In genomic region chr19:44800461-44800860, GRCh38 we compare ENCODE assay signal across 8 cellular contexts. TPM values are rescaled to one million over a fixed set of nuclear protein-coding genes. Genes with fewer than 3 reads are reported as not detected.
DNase-seq lines count a peak whose midpoint lies in the region; ATAC-seq and TF ChIP-seq lines count a peak whose summit lies in the region.

No MANE protein-coding gene starts in this region.

- CTCF ChIA-PET in activated CD8-positive, alpha-beta memory T cell treated with anti-CD3 and anti-CD28 coated beads, Interleukin-2, amount 10 ng/mL, durations not matched to agents 7 days and 5 days (lab: Charles Lee): no interaction called here

- no peaks in the 10 kb centered on the region for H3K36me3 Mint-ChIP-seq in activated CD8-positive, alpha-beta memory T cell treated with anti-CD3 and anti-CD28 coated beads, Interleukin-2, amount 10 ng/mL, durations not matched to agents 7 days and 5 days
- H3K36me3 Mint-ChIP-seq in endothelial cell (ENCODE audit: low read depth, unreplicated experiment): no peaks in the 10 kb centered on the region

- H3K4me3 Mint-ChIP-seq in activated CD8-positive, alpha-beta memory T cell treated with anti-CD3 and anti-CD28 coated beads, Interleukin-2, amount 10 ng/mL, durations not matched to agents 7 days and 5 days: no peak overlapping the region
- no peak overlapping the region for H3K4me3 Mint-ChIP-seq in endothelial cell (ENCODE audit: unreplicated experiment)

- ATAC-seq in activated CD8-positive, alpha-beta memory T cell treated with anti-CD3 and anti-CD28 coated beads, Interleukin-2, amount 10 ng/mL, durations not matched to agents 7 days and 5 days: peak; percentile 98

- peaks cover 9% of the 10 kb centered on the region for H3K4me1 Mint-ChIP-seq in activated CD8-positive, alpha-beta memory T cell treated with anti-CD3 and anti-CD28 coated beads, Interleukin-2, amount 10 ng/mL, durations not matched to agents 7 days and 5 days
- peaks cover 15% of the 10 kb centered on the region for H3K4me1 Mint-ChIP-seq in endothelial cell (ENCODE audit: unreplicated experiment)

- TF ChIP-seq CTCF in endothelial cell (IDR thresholded peaks at IDR 0.05; ENCODE audit: unreplicated experiment): peak; percentile 83

- DNase-seq in NCI-H187 (lab: John Stamatoyannopoulos, UW) (peak; percentile 8 to 42), NCI-H187 treated with DMSO at 0.1 percent for 48 hours (lab: John Stamatoyannopoulos, UW) (no peak), HS-27A (ENCODE audit: low read depth) (peak; percentile 70), NOMO-1 treated with dmso at 0.1 percent for 144 hours (lab: John Stamatoyannopoulos, UW; ENCODE audit: unreplicated experiment) (peak; percentile 71), endothelial cell (ENCODE audit: low spot score) (peak; percentile 94), mucosa of gallbladder (ENCODE audit: low spot score) (peak; percentile 82)
- DNase-seq in activated CD8-positive, alpha-beta memory T cell treated with anti-CD3 and anti-CD28 coated beads, Interleukin-2, amount 10 ng/mL, durations not matched to agents 7 days and 5 days: peak; percentile 90
- DNase-seq in stimulated activated CD8-positive, alpha-beta memory T cell treated with anti-CD3 and anti-CD28 coated beads, Interleukin-7, amount 100 ng/mL, for 48 hours (ENCODE audit: extremely low read depth in 1 of 2, low read depth in 1 of 2): peak; percentile 61 to 73

- H3K27ac Mint-ChIP-seq in activated CD8-positive, alpha-beta memory T cell treated with anti-CD3 and anti-CD28 coated beads, Interleukin-2, amount 10 ng/mL, durations not matched to agents 7 days and 5 days: no peak overlapping the region
- no peak overlapping the region for H3K27ac Mint-ChIP-seq in endothelial cell (ENCODE audit: unreplicated experiment)

- H3K9me3 Mint-ChIP-seq in activated CD8-positive, alpha-beta memory T cell treated with anti-CD3 and anti-CD28 coated beads, Interleukin-2, amount 10 ng/mL, durations not matched to agents 7 days and 5 days (ENCODE audit: low read depth): no peaks in the 10 kb centered on the region
- no peaks in the 10 kb centered on the region for H3K9me3 Mint-ChIP-seq in endothelial cell (ENCODE audit: unreplicated experiment)

- H3K27me3 Mint-ChIP-seq in activated CD8-positive, alpha-beta memory T cell treated with anti-CD3 and anti-CD28 coated beads, Interleukin-2, amount 10 ng/mL, durations not matched to agents 7 days and 5 days: peaks cover 3% of the 10 kb centered on the region
- H3K27me3 Mint-ChIP-seq in endothelial cell (ENCODE audit: unreplicated experiment): peaks cover 11% of the 10 kb centered on the region

RNA-seq across cellular contexts. Expression of gene BCAM, which starts 8.4 kb away (rescaled TPM):
- total RNA-seq in activated CD8-positive, alpha-beta memory T cell treated with anti-CD3 and anti-CD28 coated beads, Interleukin-2, amount 10 ng/mL, durations not matched to agents 7 days and 5 days: not detected
- total RNA-seq in endothelial cell (ENCODE audit: unreplicated experiment) (6.9 TPM), mucosa of gallbladder (75.9 TPM)

RNA-seq across cellular contexts. Expression of gene CBLC, which starts 22.8 kb away (rescaled TPM):
- total RNA-seq in activated CD8-positive, alpha-beta memory T cell treated with anti-CD3 and anti-CD28 coated beads, Interleukin-2, amount 10 ng/mL, durations not matched to agents 7 days and 5 days: not detected
- total RNA-seq in endothelial cell (ENCODE audit: unreplicated experiment) (0.85 TPM), mucosa of gallbladder (47.4 TPM)

RNA-seq across cellular contexts. Expression of gene NECTIN2, which starts 45.6 kb away (rescaled TPM):
- under 1 TPM; 0.49 to 0.67 TPM for total RNA-seq in activated CD8-positive, alpha-beta memory T cell treated with anti-CD3 and anti-CD28 coated beads, Interleukin-2, amount 10 ng/mL, durations not matched to agents 7 days and 5 days
- total RNA-seq in endothelial cell (ENCODE audit: unreplicated experiment) (342 TPM), mucosa of gallbladder (331 TPM)

RNA-seq across cellular contexts. Expression of gene BCL3, which starts 52.0 kb away (rescaled TPM):
- 10 to 100 TPM; 56.3 to 60.3 TPM for total RNA-seq in activated CD8-positive, alpha-beta memory T cell treated with anti-CD3 and anti-CD28 coated beads, Interleukin-2, amount 10 ng/mL, durations not matched to agents 7 days and 5 days
- 1.9 TPM for total RNA-seq in endothelial cell (ENCODE audit: unreplicated experiment)
- total RNA-seq in mucosa of gallbladder: 44.3 TPM

Comparison
In these comparisons a context has a peak if more than half of its experiments do, and no peak if none do; other contexts are left out.
1. RNA of gene CBLC, which starts 22.8 kb away (total RNA-seq): 47.4 TPM in mucosa of gallbladder (single experiment); 0.85 TPM in endothelial cell (single experiment) and not detected in activated CD8-positive, alpha-beta memory T cell treated with anti-CD3 and anti-CD28 coated beads, Interleukin-2, amount 10 ng/mL, durations not matched to agents 7 days and 5 days; every median in the first group is over 10 times any median in the second.
2. RNA of gene NECTIN2, which starts 45.6 kb away (total RNA-seq): 342 TPM in endothelial cell (single experiment) and 331 TPM in mucosa of gallbladder (single experiment); 0.49 to 0.67 TPM in activated CD8-positive, alpha-beta memory T cell treated with anti-CD3 and anti-CD28 coated beads, Interleukin-2, amount 10 ng/mL, durations not matched to agents 7 days and 5 days; every median in the first group is over 100 times any median in the second.